In genomic region chr1:25617626-25618432, GRCh38 we compare ENCODE assay signal across 8 cellular contexts. TPM values are rescaled to one million over a fixed set of nuclear protein-coding genes. Genes with fewer than 3 reads are reported as not detected.
DNase-seq lines count a peak whose midpoint lies in the region; ATAC-seq and TF ChIP-seq lines count a peak whose summit lies in the region.

No MANE protein-coding gene starts in this region.

- peak overlapping the region; percentile 61 for H3K4me3 ChIP-seq in CD4-positive, CD25-positive, alpha-beta regulatory T cell (ENCODE audit: low read depth, low read length)
- H3K4me3 ChIP-seq in muscle layer of colon (ENCODE audit: low read depth in 1 of 2, low read length in 2 of 2) = peak overlapping the region; percentile 64 to 78

- intact Hi-C loops in dendritic cell treated with granulocyte-macrophage colony-stimulating factor and Interleukin-4, amounts not matched to agents 40 ng/mL and 50 ng/mL, for 4 days (cut with micrococcal nuclease) = loop anchor here (10.0 kb wide), 2 partner anchors 73 to 97 kb away; partner anchors contain the start of gene LDLRAP1

- H3K27me3 ChIP-seq in CD4-positive, CD25-positive, alpha-beta regulatory T cell (ENCODE audit: control insufficient read depth, insufficient read depth, low read length) = peaks cover 7% of the 10 kb centered on the region
- no peaks in the 10 kb centered on the region for H3K27me3 ChIP-seq in muscle layer of colon (ENCODE audit: control insufficient read depth in 1 of 2, insufficient read depth in 2 of 2, low read length in 2 of 2)

- TF ChIP-seq POLR2A in GM18505 (IDR thresholded peaks at IDR 0.05; ENCODE audit: borderline replicate concordance, extremely low read depth, insufficient read depth, insufficient read length) = no peak

- no peaks in the 10 kb centered on the region for H3K36me3 ChIP-seq in CD4-positive, CD25-positive, alpha-beta regulatory T cell (ENCODE audit: control insufficient read depth, insufficient read depth, low read length)
- no peaks in the 10 kb centered on the region for H3K36me3 ChIP-seq in muscle layer of colon (ENCODE audit: insufficient read depth, low read length)

- peaks cover 58% of the 10 kb centered on the region for H3K4me1 ChIP-seq in CD4-positive, CD25-positive, alpha-beta regulatory T cell (ENCODE audit: control insufficient read depth, insufficient read depth, low read length, poor library complexity, severe bottlenecking)
- peaks cover 56% of the 10 kb centered on the region for H3K4me1 ChIP-seq in muscle layer of colon (ENCODE audit: insufficient read depth, low read length)

- no peak for DNase-seq in CD4-positive, CD25-positive, alpha-beta regulatory T cell
- peak; percentile 30 for DNase-seq in NOMO-1 treated with DMSO at 0.1 percent for 48 hours (lab: John Stamatoyannopoulos, UW; ENCODE audit: unreplicated experiment)

- no peak for ATAC-seq in CD4-positive, CD25-positive, alpha-beta regulatory T cell (ENCODE audit: low read depth in 2 of 2)
- ATAC-seq in GM18505 (IDR thresholded peaks at IDR 0.05; ENCODE audit: unreplicated experiment) = no peak
- ATAC-seq in HG03280 (IDR thresholded peaks at IDR 0.05; ENCODE audit: unreplicated experiment) = no peak
- no peak for ATAC-seq in GM21825 (IDR thresholded peaks at IDR 0.05; ENCODE audit: unreplicated experiment)
- no peak for ATAC-seq in GM21737 (IDR thresholded peaks at IDR 0.05; ENCODE audit: unreplicated experiment)

- H3K4me3 Mint-ChIP-seq in CD4-positive, CD25-positive, alpha-beta regulatory T cell = peak overlapping the region; percentile 86 to 97 (median 95)
- peak overlapping the region; percentile 88 for H3K4me3 Mint-ChIP-seq in dendritic cell treated with granulocyte-macrophage colony-stimulating factor and Interleukin-4, amounts not matched to agents 40 ng/mL and 50 ng/mL, for 4 days

- H3K27ac ChIP-seq in CD4-positive, CD25-positive, alpha-beta regulatory T cell (ENCODE audit: insufficient read depth, low read length, poor library complexity, severe bottlenecking) = peak overlapping the region; percentile 58
- H3K27ac ChIP-seq in muscle layer of colon (ENCODE audit: low read depth, low read length) = peak overlapping the region; percentile 41

- peaks cover 46% of the 10 kb centered on the region for H3K27me3 Mint-ChIP-seq in CD4-positive, CD25-positive, alpha-beta regulatory T cell
- H3K27me3 Mint-ChIP-seq in dendritic cell treated with granulocyte-macrophage colony-stimulating factor and Interleukin-4, amounts not matched to agents 40 ng/mL and 50 ng/mL, for 4 days = peaks cover 26% of the 10 kb centered on the region

- H3K9ac ChIP-seq in muscle layer of colon (ENCODE audit: low read length) = peak overlapping the region; percentile 46

- no peaks in the 10 kb centered on the region for H3K9me3 ChIP-seq in CD4-positive, CD25-positive, alpha-beta regulatory T cell (ENCODE audit: control insufficient read depth in 2 of 2, low read length in 2 of 2)
- no peaks in the 10 kb centered on the region for H3K9me3 ChIP-seq in muscle layer of colon (ENCODE audit: low read length)

- H3K36me3 Mint-ChIP-seq in CD4-positive, CD25-positive, alpha-beta regulatory T cell = no peaks in the 10 kb centered on the region
- H3K36me3 Mint-ChIP-seq in dendritic cell treated with granulocyte-macrophage colony-stimulating factor and Interleukin-4, amounts not matched to agents 40 ng/mL and 50 ng/mL, for 4 days (ENCODE audit: low read depth) = peaks cover 24% of the 10 kb centered on the region

- no peaks in the 10 kb centered on the region for H3K9me3 Mint-ChIP-seq in CD4-positive, CD25-positive, alpha-beta regulatory T cell
- H3K9me3 Mint-ChIP-seq in dendritic cell treated with granulocyte-macrophage colony-stimulating factor and Interleukin-4, amounts not matched to agents 40 ng/mL and 50 ng/mL, for 4 days = no peaks in the 10 kb centered on the region

- H3K27ac Mint-ChIP-seq in CD4-positive, CD25-positive, alpha-beta regulatory T cell = peak overlapping the region in 2 of 3 donors; percentile 84 to 93
- peak overlapping the region; percentile 74 for H3K27ac Mint-ChIP-seq in dendritic cell treated with granulocyte-macrophage colony-stimulating factor and Interleukin-4, amounts not matched to agents 40 ng/mL and 50 ng/mL, for 4 days

- peaks cover 22 to 62% (median 42%) of the 10 kb centered on the region in 4 donors for H3K4me1 Mint-ChIP-seq in CD4-positive, CD25-positive, alpha-beta regulatory T cell
- H3K4me1 Mint-ChIP-seq in dendritic cell treated with granulocyte-macrophage colony-stimulating factor and Interleukin-4, amounts not matched to agents 40 ng/mL and 50 ng/mL, for 4 days (ENCODE audit: low read depth) = peaks cover 57% of the 10 kb centered on the region

RNA-seq across cellular contexts. Expression of gene MAN1C1, which starts 1.2 kb away (rescaled TPM):
- total RNA-seq in CD4-positive, CD25-positive, alpha-beta regulatory T cell = 15.1 TPM
- 1 to 10 TPM; 3.1 to 3.5 (median 3.3) TPM for polyA plus RNA-seq in CD4-positive, CD25-positive, alpha-beta regulatory T cell
